8 cellular contexts compared by ENCODE assay signal in the genomic region with DNA sequence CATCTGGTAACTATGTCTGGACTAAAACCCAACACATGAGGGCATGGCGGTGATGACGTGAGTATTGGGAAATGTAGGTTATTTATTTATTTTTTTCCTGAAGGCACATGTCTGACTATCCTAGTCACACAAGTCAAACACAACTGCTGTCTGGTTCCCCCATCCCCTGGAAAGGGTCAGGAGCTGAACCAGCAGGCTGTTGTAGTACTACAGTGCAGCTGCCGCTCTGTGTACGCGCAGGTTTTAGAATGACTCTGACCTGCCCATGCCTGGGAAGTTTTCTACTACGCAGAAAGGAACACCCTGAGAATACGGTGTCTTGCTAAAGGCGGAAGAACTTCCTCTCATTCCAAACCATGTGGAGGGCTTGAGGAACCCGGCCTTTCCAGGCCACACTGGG. TPM values are rescaled to one million over a fixed set of nuclear protein-coding genes. Genes with fewer than 3 reads are reported as not detected.
DNase-seq lines count a peak whose midpoint lies in the region; ATAC-seq, FAIRE-seq and TF ChIP-seq lines count a peak whose summit lies in the region.

No MANE protein-coding gene starts in this region.

- H3K4me1 Mint-ChIP-seq in MCF 10A (ENCODE audit: insufficient read depth, unreplicated experiment): peaks cover 43% of the 10 kb centered on the region

- H2AFZ ChIP-seq in keratinocyte (ENCODE audit: control insufficient read depth, low read length): no peak overlapping the region

- H3K4me3 ChIP-seq in Jurkat, Clone E6-1 (ENCODE audit: low read length): peak overlapping the region; percentile 86
- peak overlapping the region; percentile 86 to 93 (median 90) for H3K4me3 ChIP-seq in keratinocyte (ENCODE audit: control insufficient read depth in 2 of 3, extremely low read depth in 1 of 3, insufficient read depth in 2 of 3, low read depth in 1 of 3, low read length in 3 of 3)

- POLR2A ChIA-PET in GM10248 (lab: Yijun Ruan, JAX): no interaction called here
- POLR2A ChIA-PET in MCF 10A (lab: Yijun Ruan, JAX): interaction anchor here (0.5 to 3.6 kb wide), 10 partner anchors 11 to 956 kb away, joined by 3 to 54 read pairs (median 3); no protein-coding TSS in a partner anchor

- intact Hi-C loops in MCF 10A (cut with micrococcal nuclease): loop anchor here (10.0 kb wide), 1 partner anchor 110 kb away; no protein-coding TSS in a partner anchor

- CTCF ChIA-PET in GM10248 (lab: Yijun Ruan, JAX) (no interaction called here), MCF 10A (lab: Yijun Ruan, JAX) (interaction anchor here (0.6 kb wide), 1 partner anchor 112 kb away, joined by 3 read pairs; no protein-coding TSS in a partner anchor)

- peak overlapping the region; percentile 94 for H3K27ac Mint-ChIP-seq in MCF 10A (ENCODE audit: low read depth, unreplicated experiment)

- H3K27me3 Mint-ChIP-seq in MCF 10A (ENCODE audit: insufficient read depth, unreplicated experiment): no peaks in the 10 kb centered on the region

- peaks cover 18% of the 10 kb centered on the region for H4K20me1 ChIP-seq in keratinocyte (ENCODE audit: control insufficient read depth, extremely low read depth, insufficient read depth, low read length)

- H3K79me2 ChIP-seq in keratinocyte (ENCODE audit: control insufficient read depth, insufficient read depth, low read length): peaks cover 59% of the 10 kb centered on the region

- dilution Hi-C loops in keratinocyte (cut with MboI; ENCODE audit: extremely low pct_ligation_motif_present, low sequenced_read_pairs): no loop called here

- H3K9me3 ChIP-seq in keratinocyte (ENCODE audit: control insufficient read depth, low read depth, low read length): no peaks in the 10 kb centered on the region

- FAIRE-seq in keratinocyte (lab: Jason Lieb, UNC): peak; percentile 68

- peak overlapping the region; percentile 89 for H3K4me2 ChIP-seq in keratinocyte (ENCODE audit: control insufficient read depth, extremely low read depth, insufficient read depth, low read depth, low read length)

- TF ChIP-seq CTCF in GM10248 (IDR thresholded peaks at IDR 0.05; ENCODE audit: control extremely low read depth, extremely low read depth, low read depth, missing control alignments): no peak
- TF ChIP-seq CTCF in MCF 10A (IDR thresholded peaks at IDR 0.05; ENCODE audit: unreplicated experiment): no peak
- no peak for TF ChIP-seq CTCF in keratinocyte (optimal IDR thresholded peaks at IDR 0.05 in 1 of 3, IDR thresholded peaks at IDR 0.05 in 1 of 3, conservative IDR thresholded peaks at IDR 0.05 in 1 of 3; ENCODE audit: extremely low read depth in 1 of 3, insufficient read depth in 2 of 3, low read length in 3 of 3)

- peak overlapping the region; percentile 100 for H3K27ac ChIP-seq in keratinocyte (ENCODE audit: control insufficient read depth, insufficient read depth, low read length)

- DNase-seq in GM10248 (ENCODE audit: extremely low spot score): peak; percentile 57
- DNase-seq in Jurkat, Clone E6-1 (ENCODE audit: low read depth, low spot score): peak; percentile 23
- DNase-seq in SKM-1 treated with dmso at 0.1 percent for 144 hours (lab: John Stamatoyannopoulos, UW; ENCODE audit: unreplicated experiment): peak; percentile 41
- DNase-seq in MCF 10A (ENCODE audit: unreplicated experiment): peak; percentile 76
- no peak for DNase-seq in keratinocyte (ENCODE audit: low read depth, low spot score)
- DNase-seq in stimulated activated CD4-positive, alpha-beta T cell treated with anti-CD3 and anti-CD28 coated beads, Interleukin-2, amount 100 ng/mL, for 24 hours: peak; percentile 49 to 56
- no peak for DNase-seq in NCI-H1436 (lab: John Stamatoyannopoulos, UW)

- H3K9ac ChIP-seq in keratinocyte (ENCODE audit: control insufficient read depth, extremely low read depth, insufficient read depth, low read length): peak overlapping the region; percentile 97

- H3K36me3 Mint-ChIP-seq in MCF 10A (ENCODE audit: insufficient read depth, unreplicated experiment): peaks cover 7% of the 10 kb centered on the region

- no peaks in the 10 kb centered on the region for H3K27me3 ChIP-seq in keratinocyte (ENCODE audit: control insufficient read depth, extremely low read depth, insufficient read depth, low read length)

- no peaks in the 10 kb centered on the region for H3K9me3 Mint-ChIP-seq in MCF 10A (ENCODE audit: unreplicated experiment)

- peak; percentile 28 for ATAC-seq in GM21786 (IDR thresholded peaks at IDR 0.05; ENCODE audit: unreplicated experiment)

- H3K9me1 ChIP-seq in keratinocyte (ENCODE audit: control insufficient read depth, extremely low read depth, insufficient read depth, low read length): peaks cover 6% of the 10 kb centered on the region

- H3K4me3 Mint-ChIP-seq in MCF 10A (ENCODE audit: unreplicated experiment): peak overlapping the region; percentile 86

- peaks cover 0 to 35% of the 10 kb centered on the region in 2 experiments for H3K36me3 ChIP-seq in keratinocyte (ENCODE audit: control insufficient read depth in 2 of 2, extremely low read depth in 1 of 2, insufficient read depth in 2 of 2, low read length in 2 of 2)

- H3K4me1 ChIP-seq in keratinocyte (ENCODE audit: control insufficient read depth, extremely low read depth, insufficient read depth, low read length): peaks cover 47% of the 10 kb centered on the region

- BruUV-seq in MCF 10A (replicated peaks; lab: Mats Ljungman, UMichigan): no TSS peak

RNA-seq across cellular contexts. Expression of a gene that starts 1.2 kb away (rescaled TPM):
- polyA plus RNA-seq in Jurkat, Clone E6-1 (2012; ENCODE audit: insufficient read depth, insufficient read length): 33.4 TPM
- 154 and 194 TPM in 2 replicates for total RNA-seq in MCF 10A (2022)
- polyA plus RNA-seq in keratinocyte: 36.1 to 73.7 TPM (median 41.5 TPM) in 3 replicates
- polyA plus RNA-seq in keratinocyte (2011; ENCODE audit: low read depth): 29.0 TPM
- 29.0 and 29.6 TPM in 2 replicates for polyA plus RNA-seq in keratinocyte (2011; cell fraction: cytosol; rRNA removed)
- polyA plus RNA-seq in keratinocyte (2011; cell fraction: nucleus; rRNA removed): 217 and 223 TPM in 2 replicates
- 51.2 and 86.6 TPM in 2 replicates for polyA plus RNA-seq in keratinocyte (2012; ENCODE audit: low replicate concordance)
- 78.9 to 264 TPM (median 111 TPM) in 3 replicates for polyA minus RNA-seq in keratinocyte
- polyA minus RNA-seq in keratinocyte (2011; cell fraction: cytosol; rRNA and poly(A)+ RNA removed): 71.4 TPM
- 301 and 398 TPM in 2 replicates for polyA minus RNA-seq in keratinocyte (2011; cell fraction: nucleus; rRNA and poly(A)+ RNA removed)

Comparison
In these comparisons a context has a peak if more than half of its experiments do, and no peak if none do; other contexts are left out.
1. DNase-seq: peak in GM10248 (single experiment), Jurkat, Clone E6-1 (single experiment), SKM-1 treated with dmso at 0.1 percent for 144 hours (single experiment), MCF 10A (single experiment) and stimulated activated CD4-positive, alpha-beta T cell treated with anti-CD3 and anti-CD28 coated beads, Interleukin-2, amount 100 ng/mL, for 24 hours (2 of 2); none in keratinocyte (single experiment) and NCI-H1436 (single experiment).